In genomic region chr17:49361902-49362722, GRCh38 we compare ENCODE assay signal across 8 cellular contexts. TPM values are rescaled to one million over a fixed set of nuclear protein-coding genes. Genes with fewer than 3 reads are reported as not detected.
DNase-seq lines count a peak whose midpoint lies in the region; ATAC-seq and TF ChIP-seq lines count a peak whose summit lies in the region.

ZNF652 (minus strand) TSS chr17:49362250; CDS start chr17:49317725, 44,525 bp downstream.

- no peak for TF ChIP-seq RAD21 in liver (IDR thresholded peaks at IDR 0.05)

- H3K27me3 ChIP-seq in BJ (ENCODE audit: control insufficient read depth, insufficient read depth, low read length) (no peaks in the 10 kb centered on the region), liver (ENCODE audit: control insufficient read depth in 4 of 4, insufficient read depth in 4 of 4, low read length in 3 of 4) (no peaks in the 10 kb centered on the region)

- H3K9ac ChIP-seq in liver (ENCODE audit: low read depth in 1 of 2, low read length in 2 of 2) = peak within 1 kb of the TSS; percentile 24 to 40

- H3K4me3 Mint-ChIP-seq in dendritic cell treated with granulocyte-macrophage colony-stimulating factor and Interleukin-4, amounts not matched to agents 40 ng/mL and 50 ng/mL, for 4 days = peak within 1 kb of the TSS; percentile 92

- H3K4me3 ChIP-seq in BJ (ENCODE audit: low read depth, low read length) (peak within 1 kb of the TSS; percentile 98), liver (ENCODE audit: low read depth in 1 of 3, low read length in 3 of 3) (peak within 1 kb of the TSS; percentile 51 to 87 (median 64))

- under 1% methylated on average over 105 of the region's 106 CpGs for WGBS in liver

- peak; percentile 72 for ATAC-seq in GM19324 (IDR thresholded peaks at IDR 0.05; ENCODE audit: low FRiP score, unreplicated experiment)
- ATAC-seq in HG03469 (IDR thresholded peaks at IDR 0.05; ENCODE audit: unreplicated experiment) = peak; percentile 35

- no peaks in the 10 kb centered on the region for H3K27me3 Mint-ChIP-seq in dendritic cell treated with granulocyte-macrophage colony-stimulating factor and Interleukin-4, amounts not matched to agents 40 ng/mL and 50 ng/mL, for 4 days

- peak within 1 kb of the TSS; percentile 74 to 88 for H3K27ac ChIP-seq in liver (ENCODE audit: low read depth in 1 of 2, low read length in 2 of 2)

- CTCF ChIA-PET in BJ (lab: Yijun Ruan, JAX) = interaction anchor here (1.1 kb wide), 1 partner anchor 46 kb away, joined by 4 read pairs; no protein-coding TSS in a partner anchor

- intact Hi-C loops in dendritic cell treated with granulocyte-macrophage colony-stimulating factor and Interleukin-4, amounts not matched to agents 40 ng/mL and 50 ng/mL, for 4 days (cut with micrococcal nuclease) = loop anchor here (2.0 to 5.0 kb wide), 2 partner anchors 15 to 35 kb away; no protein-coding TSS in a partner anchor

- H3K9me3 ChIP-seq in liver (ENCODE audit: control insufficient read depth in 4 of 4, low read length in 3 of 4) = no peaks in the 10 kb centered on the region

- H3K27ac Mint-ChIP-seq in dendritic cell treated with granulocyte-macrophage colony-stimulating factor and Interleukin-4, amounts not matched to agents 40 ng/mL and 50 ng/mL, for 4 days = peak within 1 kb of the TSS; percentile 90

- peak; percentile 39 for DNase-seq in BJ (ENCODE audit: low read depth)
- DNase-seq in NCI-H69 (lab: John Stamatoyannopoulos, UW) = peak; percentile 99
- peak; percentile 74 to 76 for DNase-seq in activated CD4-positive, alpha-beta T cell treated with anti-CD3 and anti-CD28 coated beads, Interleukin-2, amount 50 U/mL, for 24 hours (ENCODE audit: low read depth in 1 of 2, low spot score in 1 of 2)
- peak; percentile 85 for DNase-seq in stimulated activated CD4-positive, alpha-beta T cell treated with anti-CD3 and anti-CD28 coated beads, Interleukin-4, amount 100 ng/mL, for 1 hour

- no peaks in the 10 kb centered on the region for H3K9me3 Mint-ChIP-seq in dendritic cell treated with granulocyte-macrophage colony-stimulating factor and Interleukin-4, amounts not matched to agents 40 ng/mL and 50 ng/mL, for 4 days

- peaks cover 15% of the 10 kb centered on the region for H3K36me3 Mint-ChIP-seq in dendritic cell treated with granulocyte-macrophage colony-stimulating factor and Interleukin-4, amounts not matched to agents 40 ng/mL and 50 ng/mL, for 4 days (ENCODE audit: low read depth)

- no peaks in the 10 kb centered on the region for H3K36me3 ChIP-seq in BJ (ENCODE audit: control insufficient read depth, insufficient read depth, low read length)
- H3K36me3 ChIP-seq in liver (ENCODE audit: control insufficient read depth in 4 of 4, insufficient read depth in 3 of 4, low read depth in 1 of 4, low read length in 3 of 4) = no peaks in the 10 kb centered on the region

- TF ChIP-seq CTCF in BJ (IDR thresholded peaks at IDR 0.05; ENCODE audit: insufficient read depth, low read depth, low read length) = no peak
- no peak for TF ChIP-seq CTCF in liver (IDR thresholded peaks at IDR 0.05; ENCODE audit: low read depth, low read length, missing input control)

- POLR2A ChIA-PET in BJ (lab: Charles Lee) = no interaction called here

- H3K4me1 Mint-ChIP-seq in dendritic cell treated with granulocyte-macrophage colony-stimulating factor and Interleukin-4, amounts not matched to agents 40 ng/mL and 50 ng/mL, for 4 days (ENCODE audit: low read depth) = peaks cover 54% of the 10 kb centered on the region

- H3K4me1 ChIP-seq in liver (ENCODE audit: control insufficient read depth in 4 of 4, insufficient read depth in 4 of 4, low read length in 3 of 4) = peaks cover 7 to 48% (median 37%) of the 10 kb centered on the region in 4 donors

TF ChIP-seq in liver, 16 proteins besides CTCF, POLR2A, EP300 and RAD21:
- TF ChIP-seq REST (IDR thresholded peaks at IDR 0.05) (no peak), EGR1 (IDR thresholded peaks at IDR 0.05; ENCODE audit: low read depth in 2 of 2) (peak; percentile 97 to 99), SP1 (IDR thresholded peaks at IDR 0.05) (no peak), FOXA1 (IDR thresholded peaks at IDR 0.05) (no peak), MAX (IDR thresholded peaks at IDR 0.05) (no peak), JUND (IDR thresholded peaks at IDR 0.05) (no peak), YY1 (IDR thresholded peaks at IDR 0.05) (peak; percentile 41)

RNA-seq across cellular contexts. Expression of gene ZNF652, which starts in this region (rescaled TPM):
- polyA plus RNA-seq in BJ (2011; rRNA removed) (5.3 and 7.2 TPM in 2 replicates), liver (10 to 100 TPM in 1 of 2 donors, 1 to 10 TPM in 1; 5.3 to 21.9 TPM)
- 22.0 and 23.1 TPM in 2 replicates for polyA minus RNA-seq in BJ (2011; rRNA and poly(A)+ RNA removed)
- total RNA-seq in liver = 10 to 100 TPM; 13.1 to 23.1 TPM

Comparison
In these comparisons a context has a peak if more than half of its experiments do, and no peak if none do; other contexts are left out.
1. Peak in every context shown above with its lines: DNase-seq, ATAC-seq, H3K4me3 ChIP-seq and H3K27ac ChIP-seq.
2. DNase-seq: peak in every context shown above with its lines; median percentile 99 in NCI-H69; 85 in stimulated activated CD4-positive, alpha-beta T cell treated with anti-CD3 and anti-CD28 coated beads, Interleukin-4, amount 100 ng/mL, for 1 hour; 75 in activated CD4-positive, alpha-beta T cell treated with anti-CD3 and anti-CD28 coated beads, Interleukin-2, amount 50 U/mL, for 24 hours; 39 in BJ.